8 cellular contexts compared by ENCODE assay signal in the genomic region with DNA sequence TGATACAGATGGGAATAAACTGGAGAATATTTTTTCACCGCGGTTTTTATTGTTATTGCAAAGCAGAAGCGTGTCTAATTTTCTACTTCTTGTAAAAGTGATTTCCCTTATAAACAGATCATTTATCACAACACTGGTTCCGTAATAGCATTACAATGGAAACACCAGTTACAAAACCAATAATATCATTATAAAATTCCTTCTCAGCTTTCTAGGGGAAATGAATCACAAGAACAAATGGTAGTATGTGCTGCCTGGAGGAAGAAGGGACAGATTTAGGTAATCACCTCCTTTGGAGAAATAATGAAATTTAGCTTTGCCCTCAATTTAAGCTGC. TPM values are rescaled to one million over a fixed set of nuclear protein-coding genes. Genes with fewer than 3 reads are reported as not detected.
DNase-seq lines count a peak whose midpoint lies in the region.

No MANE protein-coding gene starts in this region.

- no peak overlapping the region for H3K4ac ChIP-seq in neuronal stem cell (ENCODE audit: low read length)

- 40 to 42% methylated on average over 1 to 4 of the region's 4 CpGs for WGBS in ectodermal cell, 2 experiments
- no CpG with 5 or more reads among the region's 4 CpGs for WGBS in neuronal stem cell (ENCODE audit: extremely low coverage in 2 of 2, insufficient read length in 2 of 2, insufficient replicate concordance in 1 of 2), 2 donors

- H3K23ac ChIP-seq in neuronal stem cell (ENCODE audit: low read depth, low read length, poor library complexity): no peak overlapping the region

- H3K27ac ChIP-seq in BLaER1 treated with 17β-estradiol and CSF1 and Interleukin-3, amounts not matched to agents 10 nM and 100 nM: peak overlapping the region in 6 of 11 experiments; percentile 63 to 97 (median 68); a peak in 8 of 22 replicates
- H3K27ac ChIP-seq in ectodermal cell (ENCODE audit: insufficient read depth, low read depth, low read length, poor library complexity, severe bottlenecking) (peak overlapping the region; percentile 87), neuronal stem cell (replicated peaks; ENCODE audit: low read length) (no peak overlapping the region)

- H2BK120ac ChIP-seq in neuronal stem cell (ENCODE audit: low read depth, low read length): no peak overlapping the region

- H4K91ac ChIP-seq in neuronal stem cell (ENCODE audit: low read depth, low read length, poor library complexity): no peak overlapping the region

- DNase-seq in MG63 (no peak), neuronal stem cell (ENCODE audit: low spot score) (no peak), A172 (ENCODE audit: low spot score) (no peak), DMS114 treated with DMSO at 0.1 percent for 48 hours (lab: John Stamatoyannopoulos, UW; ENCODE audit: unreplicated experiment) (no peak), T-helper 9 cell (no peak)
- no peak for DNase-seq in stimulated activated CD4-positive, alpha-beta T cell treated with anti-CD3 and anti-CD28 coated beads, Interleukin-1b, Interleukin-23, amount 100 ng/mL, for 48 hours

- H3K4me2 ChIP-seq in BLaER1 treated with 17β-estradiol and CSF1 and Interleukin-3, amounts not matched to agents 10 nM and 100 nM: peak overlapping the region; percentile 67 to 97 (median 83); a peak in 21 of 22 replicates
- peak overlapping the region; percentile 59 for H3K4me2 ChIP-seq in neuronal stem cell (ENCODE audit: insufficient read depth, low read length, poor library complexity, severe bottlenecking)

- no peak overlapping the region for H4K8ac ChIP-seq in neuronal stem cell (ENCODE audit: low read depth, low read length)

- H3K9ac ChIP-seq in BLaER1 treated with 17β-estradiol and CSF1 and Interleukin-3, amounts not matched to agents 10 nM and 100 nM: peak overlapping the region in 1 of 11 experiments; percentile 75; a peak in 2 of 22 replicates
- no peak overlapping the region for H3K9ac ChIP-seq in neuronal stem cell (ENCODE audit: low read depth, low read length, poor library complexity)

- H2BK5ac ChIP-seq in neuronal stem cell (ENCODE audit: low read length): no peak overlapping the region

- H3K4me3 ChIP-seq in BLaER1 treated with 17β-estradiol and CSF1 and Interleukin-3, amounts not matched to agents 10 nM and 100 nM: peak overlapping the region in 3 of 10 experiments; percentile 54 to 95 (median 63); a peak in 3 of 20 replicates
- H3K4me3 ChIP-seq in MG63 (peak overlapping the region; percentile 70), ectodermal cell (ENCODE audit: insufficient read depth, low read depth, low read length) (peak overlapping the region; percentile 37), neuronal stem cell (ENCODE audit: low read length in 2 of 2) (peak overlapping the region in 1 of 2 donors; percentile 92)

- H2AK5ac ChIP-seq in neuronal stem cell (ENCODE audit: low read depth, low read length): no peak overlapping the region

- no peaks in the 10 kb centered on the region for H3K27me3 ChIP-seq in BLaER1 treated with 17β-estradiol and CSF1 and Interleukin-3, amounts not matched to agents 10 nM and 100 nM
- H3K27me3 ChIP-seq in MG63 (no peaks in the 10 kb centered on the region), ectodermal cell (ENCODE audit: control insufficient read depth, insufficient read depth, low read length, poor library complexity, severe bottlenecking) (no peaks in the 10 kb centered on the region), neuronal stem cell (ENCODE audit: control insufficient read depth in 3 of 3, insufficient read depth in 3 of 3, low read depth in 1 of 3, low read length in 3 of 3) (no peaks in the 10 kb centered on the region)

- H2AFZ ChIP-seq in neuronal stem cell (ENCODE audit: low read length): peak overlapping the region; percentile 98

- H4K20me1 ChIP-seq in BLaER1 treated with 17β-estradiol and CSF1 and Interleukin-3, amounts not matched to agents 10 nM and 100 nM: peaks cover 14 to 23% (median 18%) of the 10 kb centered on the region in 11 experiments; a peak in 21 of 22 replicates

- H2BK12ac ChIP-seq in neuronal stem cell (ENCODE audit: low read length): no peak overlapping the region

- H3K9me3 ChIP-seq in BLaER1 treated with 17β-estradiol and CSF1 and Interleukin-3, amounts not matched to agents 10 nM and 100 nM (replicated peaks in 1 of 11): peaks cover 7 to 12% (median 8%) of the 10 kb centered on the region in 11 experiments; a peak in 21 of 22 replicates
- H3K9me3 ChIP-seq in MG63 (peaks cover 5% of the 10 kb centered on the region; the same call in 1 of the 2 replicates), ectodermal cell (ENCODE audit: control insufficient read depth, low read length) (no peaks in the 10 kb centered on the region), neuronal stem cell (replicated peaks in 1 of 2; ENCODE audit: control insufficient read depth in 2 of 2, insufficient read depth in 1 of 2, low read depth in 1 of 2, low read length in 2 of 2) (peaks cover 0 to 2% of the 10 kb centered on the region in 2 donors)

- peaks cover 0 to under 1% (median 0%) of the 10 kb centered on the region in 11 experiments; a peak in 1 of 22 replicates for H3K36me3 ChIP-seq in BLaER1 treated with 17β-estradiol and CSF1 and Interleukin-3, amounts not matched to agents 10 nM and 100 nM
- H3K36me3 ChIP-seq in MG63 (no peaks in the 10 kb centered on the region), ectodermal cell (ENCODE audit: control insufficient read depth, insufficient read depth, low read length) (no peaks in the 10 kb centered on the region), neuronal stem cell (replicated peaks in 1 of 2; ENCODE audit: control insufficient read depth in 2 of 2, insufficient read depth in 2 of 2, low read length in 2 of 2) (no peaks in the 10 kb centered on the region)

- H3K18ac ChIP-seq in neuronal stem cell (ENCODE audit: low read length): no peak overlapping the region

- peaks cover 32 to 37% (median 34%) of the 10 kb centered on the region in 10 experiments for H3K4me1 ChIP-seq in BLaER1 treated with 17β-estradiol and CSF1 and Interleukin-3, amounts not matched to agents 10 nM and 100 nM
- peaks cover 28% of the 10 kb centered on the region for H3K4me1 ChIP-seq in ectodermal cell (ENCODE audit: control insufficient read depth, insufficient read depth, low read length)
- H3K4me1 ChIP-seq in neuronal stem cell (ENCODE audit: control insufficient read depth in 2 of 2, insufficient read depth in 1 of 2, low read depth in 1 of 2, low read length in 2 of 2): peaks cover 9 to 22% of the 10 kb centered on the region in 2 donors

- H3K79me1 ChIP-seq in neuronal stem cell (ENCODE audit: low read depth, low read length): peaks cover 7% of the 10 kb centered on the region

- H3K14ac ChIP-seq in neuronal stem cell (ENCODE audit: low read length): no peak overlapping the region

- H2BK15ac ChIP-seq in neuronal stem cell (ENCODE audit: low read length): no peak overlapping the region

RNA-seq across cellular contexts. Expression of a gene that starts 2.4 kb away (rescaled TPM):
- 19.0 and 21.1 TPM in 2 replicates for total RNA-seq in MG63 (2014; rRNA removed; shearing (Covaris generic); ENCODE audit: low replicate concordance)
- polyA plus RNA-seq in ectodermal cell (2013, experiment 1 of 4): 39.0 TPM
- polyA plus RNA-seq in ectodermal cell (2013, experiment 2 of 4): 37.4 TPM
- polyA plus RNA-seq in ectodermal cell (2013, experiment 3 of 4): 29.9 TPM
- 30.4 TPM for polyA plus RNA-seq in ectodermal cell (2013, experiment 4 of 4)
- polyA plus RNA-seq in neuronal stem cell (2013, experiment 1 of 2): 24.4 TPM
- 25.6 TPM for polyA plus RNA-seq in neuronal stem cell (2013, experiment 2 of 2)
- total RNA-seq in A172 (2014; rRNA removed; shearing (Covaris generic)): 16.7 and 18.2 TPM in 2 replicates
